ENCODE assay signal across 8 cellular contexts in genomic region chr17:6556121-6557039, GRCh38. TPM values are rescaled to one million over a fixed set of nuclear protein-coding genes. Genes with fewer than 3 reads are reported as not detected.
A peak's percentile ranks its signal among the peaks of the same experiment; 100 is the strongest.
DNase-seq lines count a peak whose midpoint lies in the region; FAIRE-seq and TF ChIP-seq lines count a peak whose summit lies in the region.

Gene PITPNM3, minus strand, starts transcription at chr17:6556555. Its CDS starts 149 bp downstream, at chr17:6556406.

- peaks cover 31% of the 10 kb centered on the region for H3K27me3 ChIP-seq in BE2C

- no peaks in the 10 kb centered on the region for H3K4me1 ChIP-seq in BE2C

- H3K4me3 ChIP-seq in BE2C (ENCODE audit: low read depth, low read length) = no peak within 1 kb of the TSS

- intact Hi-C loops in posterior vena cava (cut with DNase I) = loop anchor here (5.0 to 10.0 kb wide), 2 partner anchors 82 to 84 kb away; no protein-coding TSS in a partner anchor

- H3K27ac ChIP-seq in VCaP = peak within 1 kb of the TSS; percentile 44; the same call in 1 of the 2 replicates

- DNase-seq in GM13976 (ENCODE audit: low spot score) (peak; percentile 56), frontal cortex (ENCODE audit: low spot score in 2 of 2) (peak; percentile 52 to 62), posterior vena cava (ENCODE audit: low spot score) (peak; percentile 70), BE2C (no peak), SW480 (ENCODE audit: low spot score) (no peak), foreskin melanocyte (no peak), NCI-H2196 treated with DMSO at 0.1 percent for 48 hours (lab: John Stamatoyannopoulos, UW; ENCODE audit: unreplicated experiment) (no peak)

- FAIRE-seq in frontal cortex (lab: Jason Lieb, UNC) = no peak

- no peaks in the 10 kb centered on the region for H3K9me3 ChIP-seq in BE2C

- in situ Hi-C loops in GM13976 (cut with MboI; ENCODE audit: low sequenced_read_pairs, unreplicated experiment) = no loop called here

- TF ChIP-seq CTCF in GM13976 (IDR thresholded peaks at IDR 0.05; ENCODE audit: borderline replicate concordance, control extremely low read depth, extremely low read depth, insufficient read depth, missing control alignments) (no peak), VCaP (conservative IDR thresholded peaks at IDR 0.05) (no peak), BE2C (IDR thresholded peaks at IDR 0.05; ENCODE audit: low read depth, low read length) (no peak)

- H3K36me3 ChIP-seq in BE2C = no peaks in the 10 kb centered on the region

RNA-seq across cellular contexts. Expression of gene PITPNM3, which starts in this region (rescaled TPM):
- total RNA-seq in frontal cortex (10.6 TPM), posterior vena cava (10 to 100 TPM; 13.4 to 26.6 TPM)
- polyA plus RNA-seq in BE2C (2012; ENCODE audit: insufficient read depth, insufficient read length, low read depth) = not detected

Comparison
In these comparisons a context has a peak if more than half of its experiments do, and no peak if none do; other contexts are left out.
1. DNase-seq: peak in GM13976 (single experiment), frontal cortex (2 of 2) and posterior vena cava (single experiment); none in BE2C (single experiment), SW480 (single experiment), foreskin melanocyte (single experiment) and NCI-H2196 treated with DMSO at 0.1 percent for 48 hours (single experiment).